In the genomic region with DNA sequence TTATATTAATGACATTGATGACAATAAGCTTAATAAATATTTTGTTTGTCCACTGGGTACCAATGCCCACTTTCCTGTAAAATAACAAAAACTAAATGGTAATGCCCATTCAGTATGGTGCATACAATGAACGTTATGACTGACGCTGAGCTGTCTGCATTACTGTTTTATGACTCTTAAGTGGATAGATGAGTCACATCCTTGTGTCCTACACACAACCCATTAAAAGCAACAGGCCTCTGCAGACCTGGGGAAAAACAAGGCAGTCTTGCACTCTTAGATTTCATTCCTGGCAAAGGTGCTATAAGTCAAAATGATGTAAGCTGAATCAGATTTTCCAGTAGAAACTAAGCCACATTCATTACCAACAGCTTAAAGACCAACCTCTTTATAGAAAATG, we compare ENCODE assay signal across 12 cellular contexts.
DNase-seq lines count a peak whose midpoint lies in the region; ATAC-seq and TF ChIP-seq lines count a peak whose summit lies in the region.
"Had no signal": no experiment of that assay in that cellular context is flagged by ENCODE, and none has a peak within 500 bp of the region (broad histone marks: within the 10 kb centered on the region; RNA-seq: fewer than 3 reads in every experiment).

No MANE protein-coding gene starts in this region.

- TF ChIP-seq CTCF in fibroblast of mammary gland (conservative IDR thresholded peaks at IDR 0.05; ENCODE audit: control insufficient read depth, insufficient read depth, low read depth, low read length) = no peak

- H3K4me1 ChIP-seq in SJSA1 (replicated peaks) = peaks cover 25% of the 10 kb centered on the region
- H3K4me1 ChIP-seq: lower lobe of right lung had no signal

- H3K27me3 ChIP-seq in SJSA1 (replicated peaks) = no peaks in the 10 kb centered on the region

- peak; percentile 7 for DNase-seq in stimulated activated naive CD4-positive, alpha-beta T cell treated with Interleukin-2 at 50 U/mL for 16 hours (lab: John Stamatoyannopoulos, UW)
- no peak for DNase-seq in stimulated activated naive CD4-positive, alpha-beta T cell (lab: John Stamatoyannopoulos, UW)
- DNase-seq in SJSA1 (ENCODE audit: low read depth in 1 of 2, low spot score in 2 of 2) (peak; percentile 52 to 54), fibroblast of mammary gland (ENCODE audit: low read depth) (peak; percentile 99)
- DNase-seq: DND-41, GOT3, lower lobe of right lung, NCI-H2171 had no signal

- H3K9me3 ChIP-seq in SJSA1 (replicated peaks) = no peaks in the 10 kb centered on the region
- H3K9me3 ChIP-seq: lower lobe of right lung had no signal

- peak overlapping the region; percentile 60 for H3K27ac ChIP-seq in SJSA1
- H3K27ac ChIP-seq: lower lobe of right lung had no signal

- no peaks in the 10 kb centered on the region for H3K36me3 ChIP-seq in SJSA1
- H3K36me3 ChIP-seq: lower lobe of right lung had no signal

- H3K4me3 ChIP-seq in SJSA1 (no peak overlapping the region), fibroblast of mammary gland (ENCODE audit: control insufficient read depth, low read depth, low read length) (no peak overlapping the region)
- H3K4me3 ChIP-seq: lower lobe of right lung had no signal

- no peak for ATAC-seq in HG02852 (IDR thresholded peaks at IDR 0.05; ENCODE audit: unreplicated experiment)
- ATAC-seq in HG03460 (IDR thresholded peaks at IDR 0.05; ENCODE audit: unreplicated experiment) = no peak
- ATAC-seq in GM19328 (IDR thresholded peaks at IDR 0.05; ENCODE audit: unreplicated experiment) = no peak
- ATAC-seq in GM18517 (IDR thresholded peaks at IDR 0.05; ENCODE audit: unreplicated experiment) = no peak
- ATAC-seq: lower lobe of right lung had no signal

Comparison
In these comparisons a context has a peak if more than half of its experiments do, and no peak if none do; other contexts are left out.
1. DNase-seq: peak in stimulated activated naive CD4-positive, alpha-beta T cell treated with Interleukin-2 at 50 U/mL for 16 hours (single experiment), SJSA1 (2 of 2) and fibroblast of mammary gland (single experiment); none in stimulated activated naive CD4-positive, alpha-beta T cell (0 of 6).